Comparison of ENCODE assay signal across 8 cellular contexts in genomic region chr5:56735845-56736641, GRCh38.
A peak's percentile ranks its signal among the peaks of the same experiment; 100 is the strongest.
DNase-seq lines count a peak whose midpoint lies in the region; ATAC-seq and TF ChIP-seq lines count a peak whose summit lies in the region.
"Had no signal": no experiment of that assay in that cellular context is flagged by ENCODE, and none has a peak within 500 bp of the region (broad histone marks: within the 10 kb centered on the region; RNA-seq: fewer than 3 reads in every experiment).

No MANE protein-coding gene starts in this region.

- H2BK12ac ChIP-seq in trophoblast cell (ENCODE audit: low read length): peak overlapping the region; percentile 61

- no TSS peak for BruUV-seq in OCI-LY7 (replicated peaks; lab: Mats Ljungman, UMichigan)

- WGBS in trophoblast cell (ENCODE audit: extremely low coverage, insufficient coverage, insufficient read length): no CpG with 5 or more reads among the region's 9 CpGs

- H3K9ac ChIP-seq in colonic mucosa (ENCODE audit: low read depth in 2 of 2, low read length in 2 of 2) (peak overlapping the region in 1 of 2 donors; percentile 12), trophoblast cell (ENCODE audit: low read length) (no peak overlapping the region)

- H3K27ac ChIP-seq in HL-60 (replicated peaks) (peak overlapping the region; percentile 76), OCI-LY7 (ENCODE audit: low read depth, low read length, poor library complexity, severe bottlenecking) (peak overlapping the region; percentile 86), colonic mucosa (peak overlapping the region; percentile 50), trophoblast cell (ENCODE audit: low read depth, low read length) (no peak overlapping the region), gastrocnemius medialis (no peak overlapping the region)

- no peak overlapping the region for H2AK5ac ChIP-seq in trophoblast cell (ENCODE audit: low read length)

- peaks cover 57% of the 10 kb centered on the region for H3K4me1 ChIP-seq in OCI-LY7 (ENCODE audit: insufficient read depth, low read length, poor library complexity, severe bottlenecking)
- H3K4me1 ChIP-seq in colonic mucosa: no peaks in the 10 kb centered on the region
- peaks cover 14 to 17% of the 10 kb centered on the region in 2 experiments for H3K4me1 ChIP-seq in trophoblast cell (ENCODE audit: control insufficient read depth in 1 of 2, insufficient read depth in 2 of 2, low read length in 2 of 2)
- peaks cover 0 to 6% of the 10 kb centered on the region in 2 donors for H3K4me1 ChIP-seq in gastrocnemius medialis

- peaks cover 8% of the 10 kb centered on the region for H3K79me1 ChIP-seq in trophoblast cell (ENCODE audit: low read length)

- peak overlapping the region; percentile 96 for H2AFZ ChIP-seq in OCI-LY7 (ENCODE audit: low read length)
- H2AFZ ChIP-seq in trophoblast cell (ENCODE audit: insufficient read depth, low read length, poor library complexity): no peak overlapping the region

- H3K9me3 ChIP-seq in OCI-LY7 (ENCODE audit: low read length) (no peaks in the 10 kb centered on the region), colonic mucosa (no peaks in the 10 kb centered on the region), trophoblast cell (ENCODE audit: insufficient read depth, low read depth, low read length) (no peaks in the 10 kb centered on the region), gastrocnemius medialis (no peaks in the 10 kb centered on the region)

- intact Hi-C loops in OCI-LY7 (cut with micrococcal nuclease; ENCODE audit: unreplicated experiment) (loop anchor here (2.0 kb wide), 3 partner anchors 49 to 79 kb away; partner anchors contain the start of gene MAP3K1), colonic mucosa (cut with DNase I) (no loop called here), gastrocnemius medialis (cut with DNase I; ENCODE audit: low total_unique reads) (no loop called here)

- no peak for TF ChIP-seq POLR2A in gastrocnemius medialis (IDR thresholded peaks at IDR 0.05)

- POLR2A ChIA-PET in OCI-LY7 (lab: Charles Lee): interaction anchor here (0.7 to 2.7 kb wide), 14 partner anchors 9 to 435 kb away, joined by 3 to 24 read pairs (median 6); no protein-coding TSS in a partner anchor

- TF ChIP-seq CTCF in HL-60 (IDR thresholded peaks at IDR 0.05; ENCODE audit: insufficient read depth, low read length) (no peak), OCI-LY7 (conservative IDR thresholded peaks at IDR 0.05; ENCODE audit: low read length) (peak; percentile 38; the same call in 1 of the 2 replicates), colonic mucosa (IDR thresholded peaks at IDR 0.05) (no peak), gastrocnemius medialis (IDR thresholded peaks at IDR 0.05 in 4 of 5, conservative IDR thresholded peaks at IDR 0.05 in 1 of 5) (no peak)

- in situ Hi-C loops in gastrocnemius medialis (cut with MboI; ENCODE audit: low sequenced_read_pairs in 4 of 4): no loop called here

- H3K4me2 ChIP-seq in OCI-LY7 (ENCODE audit: low read length) (peak overlapping the region; percentile 73), trophoblast cell (ENCODE audit: low read length) (no peak overlapping the region)

- H3K79me2 ChIP-seq in OCI-LY7 (ENCODE audit: insufficient read depth, low read depth, low read length) (no peaks in the 10 kb centered on the region), trophoblast cell (ENCODE audit: control insufficient read depth, insufficient read depth, low read length, poor library complexity) (no peaks in the 10 kb centered on the region)

- H3K36me3 ChIP-seq in OCI-LY7 (ENCODE audit: insufficient read depth, low read length): no peaks in the 10 kb centered on the region
- H3K36me3 ChIP-seq in colonic mucosa: no peaks in the 10 kb centered on the region
- H3K36me3 ChIP-seq in trophoblast cell (ENCODE audit: control insufficient read depth in 1 of 2, insufficient read depth in 2 of 2, low read length in 2 of 2): no peaks in the 10 kb centered on the region
- H3K36me3 ChIP-seq in gastrocnemius medialis: no peaks in the 10 kb centered on the region

- H3K4ac ChIP-seq in trophoblast cell (ENCODE audit: low read depth, low read length): no peak overlapping the region

- DNase-seq in HL-60 (ENCODE audit: low read depth in 1 of 2, low spot score in 1 of 2) (peak in 1 of 2 experiments; percentile 26), OCI-LY7 (ENCODE audit: low spot score) (peak; percentile 85), colonic mucosa (no peak), trophoblast cell (no peak), gastrocnemius medialis (no peak)
- DNase-seq: NCI-H226 had no signal

- H4K20me1 ChIP-seq in OCI-LY7 (ENCODE audit: insufficient read depth, low read length): no peaks in the 10 kb centered on the region

- H3K4me3 ChIP-seq in HL-60 (replicated peaks; ENCODE audit: insufficient read depth, low read length) (no peak overlapping the region), OCI-LY7 (ENCODE audit: low read depth, low read length, poor library complexity, severe bottlenecking) (peak overlapping the region; percentile 31), colonic mucosa (no peak overlapping the region), trophoblast cell (ENCODE audit: low read depth, low read length) (no peak overlapping the region), gastrocnemius medialis (no peak overlapping the region)

- H2BK120ac ChIP-seq in trophoblast cell (ENCODE audit: insufficient read depth, low read length, poor library complexity): no peak overlapping the region

- CTCF ChIA-PET in OCI-LY7 (lab: Charles Lee; ENCODE audit: unreplicated experiment): interaction anchor here (0.6 to 1.2 kb wide), 2 partner anchors 37 to 48 kb away, joined by 3 to 4 read pairs; no protein-coding TSS in a partner anchor

- H3K9me2 ChIP-seq in OCI-LY7 (ENCODE audit: insufficient read depth, low read length): no peaks in the 10 kb centered on the region

- no peak overlapping the region for H2BK5ac ChIP-seq in trophoblast cell (ENCODE audit: low read depth, low read length, poor library complexity)

- H4K12ac ChIP-seq in trophoblast cell (ENCODE audit: low read depth, low read length): no peak overlapping the region

- no peak overlapping the region for H4K91ac ChIP-seq in trophoblast cell (ENCODE audit: low read depth, low read length)

- ATAC-seq in gastrocnemius medialis (no peak), GM18907 (IDR thresholded peaks at IDR 0.05; ENCODE audit: unreplicated experiment) (no peak), HG03039 (IDR thresholded peaks at IDR 0.05; ENCODE audit: unreplicated experiment) (no peak)

- H3K14ac ChIP-seq in trophoblast cell (ENCODE audit: low read length): no peak overlapping the region

- H3K27me3 ChIP-seq in HL-60 (ENCODE audit: insufficient read depth, poor library complexity, severe bottlenecking) (no peaks in the 10 kb centered on the region), colonic mucosa (no peaks in the 10 kb centered on the region), trophoblast cell (ENCODE audit: insufficient read depth, low read length) (no peaks in the 10 kb centered on the region), gastrocnemius medialis (no peaks in the 10 kb centered on the region)

- no peak overlapping the region for H3K23ac ChIP-seq in trophoblast cell (ENCODE audit: low read length)

- no peak overlapping the region for H4K8ac ChIP-seq in trophoblast cell (ENCODE audit: low read depth, low read length)

- H3K18ac ChIP-seq in trophoblast cell (ENCODE audit: low read length): no peak overlapping the region

Comparison
In these comparisons a context has a peak if more than half of its experiments do, and no peak if none do; other contexts are left out.
1. H3K27ac ChIP-seq: peak in HL-60 (single experiment), OCI-LY7 (single experiment) and colonic mucosa (single experiment); none in trophoblast cell (single experiment) and gastrocnemius medialis (0 of 4).